In genomic region chr6:153003294-153003645, GRCh38 we compare ENCODE assay signal across 8 cellular contexts. TPM values are rescaled to one million over a fixed set of nuclear protein-coding genes. Genes with fewer than 3 reads are reported as not detected.
A peak's percentile ranks its signal among the peaks of the same experiment; 100 is the strongest.
DNase-seq lines count a peak whose midpoint lies in the region; ATAC-seq and TF ChIP-seq lines count a peak whose summit lies in the region.

No MANE protein-coding gene starts in this region.

- H3K27ac ChIP-seq in upper lobe of left lung, result peak overlapping the region; percentile 86 to 90 (median 88)

- peaks cover 24 to 32% (median 29%) of the 10 kb centered on the region in 4 donors for H3K4me1 ChIP-seq in upper lobe of left lung

- no peaks in the 10 kb centered on the region for H3K27me3 Mint-ChIP-seq in memory B cell

- H3K4me3 Mint-ChIP-seq in memory B cell, result peak overlapping the region; percentile 99

- H3K9me3 Mint-ChIP-seq in memory B cell, result no peaks in the 10 kb centered on the region

- no peak for TF ChIP-seq POLR2A in upper lobe of left lung (IDR thresholded peaks at IDR 0.05)

- no peak for TF ChIP-seq CTCF in cardiac fibroblast (IDR thresholded peaks at IDR 0.05; ENCODE audit: low read depth, low read length)
- TF ChIP-seq CTCF in upper lobe of left lung (IDR thresholded peaks at IDR 0.05), result no peak

- DNase-seq in D341Med (ENCODE audit: low spot score) (peak; percentile 21), NCI-H2107 (lab: John Stamatoyannopoulos, UW) (peak; percentile 32), cardiac fibroblast (ENCODE audit: low read depth in 2 of 2) (no peak), memory B cell (ENCODE audit: low spot score in 2 of 2) (no peak), upper lobe of left lung (no peak)
- DNase-seq in stimulated activated CD4-positive, alpha-beta T cell treated with anti-CD3 and anti-CD28 coated beads, Interleukin-2, amount 100 ng/mL, for 24 hours, result no peak

- TF ChIP-seq EP300 in upper lobe of left lung (IDR thresholded peaks at IDR 0.05), result no peak

- H3K4me3 ChIP-seq in cardiac fibroblast (replicated peaks in 1 of 2; ENCODE audit: low read depth in 2 of 2, low read length in 2 of 2) (peak overlapping the region; percentile 83 to 84), upper lobe of left lung (peak overlapping the region; percentile 58 to 79 (median 68))

- H3K27me3 ChIP-seq in upper lobe of left lung, result no peaks in the 10 kb centered on the region

- WGBS in upper lobe of left lung, 2 donors, result 0 to 3% methylated on average over 9 of the region's 9 CpGs

- ATAC-seq in GM21526 (IDR thresholded peaks at IDR 0.05; ENCODE audit: low FRiP score, unreplicated experiment) (peak; percentile 1), memory B cell (ENCODE audit: low read depth) (peak; percentile 4), upper lobe of left lung (ENCODE audit: low FRiP score in 2 of 2) (peak; percentile 1 to 49), GM18873 (IDR thresholded peaks at IDR 0.05; ENCODE audit: low FRiP score, unreplicated experiment) (no peak)

- peak overlapping the region; percentile 97 for H3K27ac Mint-ChIP-seq in memory B cell

- H3K9me3 ChIP-seq in upper lobe of left lung, result no peaks in the 10 kb centered on the region

- H3K4me1 Mint-ChIP-seq in memory B cell, result peaks cover 37% of the 10 kb centered on the region

- peaks cover 7% of the 10 kb centered on the region for H3K36me3 Mint-ChIP-seq in memory B cell

- peaks cover 0 to 2% (median 0%) of the 10 kb centered on the region in 4 donors for H3K36me3 ChIP-seq in upper lobe of left lung

RNA-seq across cellular contexts. Expression of gene MTRF1L, which starts 0.8 kb away (rescaled TPM):
- 10 to 100 TPM; 14.7 to 21.7 (median 16.9) TPM for total RNA-seq in upper lobe of left lung

RNA-seq across cellular contexts. Expression of gene FBXO5, which starts 20.4 kb away (rescaled TPM):
- total RNA-seq in upper lobe of left lung, result 1 to 10 TPM; 1.7 to 6.0 (median 4.8) TPM

Comparison
In these comparisons a context has a peak if more than half of its experiments do, and no peak if none do; other contexts are left out.
1. DNase-seq: peak in D341Med (single experiment) and NCI-H2107 (single experiment); none in cardiac fibroblast (0 of 2), memory B cell (0 of 2), upper lobe of left lung (0 of 2) and stimulated activated CD4-positive, alpha-beta T cell treated with anti-CD3 and anti-CD28 coated beads, Interleukin-2, amount 100 ng/mL, for 24 hours (0 of 2).